8 cellular contexts compared by ENCODE assay signal in genomic region chr4:144355809-144356757, GRCh38.
A peak's percentile ranks its signal among the peaks of the same experiment; 100 is the strongest.
DNase-seq lines count a peak whose midpoint lies in the region; ATAC-seq and TF ChIP-seq lines count a peak whose summit lies in the region.

No MANE protein-coding gene starts in this region.

- H3K27ac ChIP-seq in transverse colon: no peak overlapping the region

- H3K36me3 Mint-ChIP-seq in activated T-helper 1 cell treated with anti-CD3 and anti-CD28 coated beads, Interleukin-12 subunit alpha, Interleukin-12 subunit beta, Interleukin-2, Interleukin-4 antibody, amounts not matched to agents 30 ng/mL and 10 ng/mL and 1 ng/mL, durations not matched to agents 14 hours and 24 hours and 36 hours (ENCODE audit: low read depth): no peaks in the 10 kb centered on the region

- no peaks in the 10 kb centered on the region for H3K9me3 ChIP-seq in transverse colon

- TF ChIP-seq CTCF in GM12865 (IDR thresholded peaks at IDR 0.05; ENCODE audit: insufficient read depth, low read depth, low read length, missing control alignments) (peak; percentile 24), transverse colon (IDR thresholded peaks at IDR 0.05) (no peak)

- no peaks in the 10 kb centered on the region for H3K27me3 ChIP-seq in transverse colon

- H3K36me3 ChIP-seq in transverse colon: no peaks in the 10 kb centered on the region

- H3K27ac Mint-ChIP-seq in activated T-helper 1 cell treated with anti-CD3 and anti-CD28 coated beads, Interleukin-12 subunit alpha, Interleukin-12 subunit beta, Interleukin-2, Interleukin-4 antibody, amounts not matched to agents 30 ng/mL and 10 ng/mL and 1 ng/mL, durations not matched to agents 14 hours and 24 hours and 36 hours: no peak overlapping the region

- intact Hi-C loops in transverse colon (cut with DNase I; ENCODE audit: low total_unique reads): no loop called here
- intact Hi-C loops in activated T-helper 1 cell treated with anti-CD3 and anti-CD28 coated beads, Interleukin-12 subunit alpha, Interleukin-12 subunit beta, Interleukin-2, Interleukin-4 antibody, amounts not matched to agents 30 ng/mL and 10 ng/mL and 1 ng/mL, durations not matched to agents 14 hours and 24 hours and 36 hours (cut with micrococcal nuclease): loop anchor here (10.0 kb wide), 1 partner anchor 709 kb away; no protein-coding TSS in a partner anchor

- H3K4me3 Mint-ChIP-seq in activated T-helper 1 cell treated with anti-CD3 and anti-CD28 coated beads, Interleukin-12 subunit alpha, Interleukin-12 subunit beta, Interleukin-2, Interleukin-4 antibody, amounts not matched to agents 30 ng/mL and 10 ng/mL and 1 ng/mL, durations not matched to agents 14 hours and 24 hours and 36 hours: no peak overlapping the region

- 27 to 35% methylated on average over 9 to 10 of the region's 10 CpGs for WGBS in transverse colon (ENCODE audit: low coverage in 1 of 2), 2 donors

- in situ Hi-C loops in transverse colon (cut with MboI; ENCODE audit: low pct_ligation_motif_present in 1 of 4, low pct_unique_long_range_greater_than_20kb in 1 of 4, low sequenced_read_pairs in 3 of 4): no loop called here

- H3K4me1 ChIP-seq in transverse colon: no peaks in the 10 kb centered on the region

- no peaks in the 10 kb centered on the region for H3K9me3 Mint-ChIP-seq in activated T-helper 1 cell treated with anti-CD3 and anti-CD28 coated beads, Interleukin-12 subunit alpha, Interleukin-12 subunit beta, Interleukin-2, Interleukin-4 antibody, amounts not matched to agents 30 ng/mL and 10 ng/mL and 1 ng/mL, durations not matched to agents 14 hours and 24 hours and 36 hours

- H3K4me1 Mint-ChIP-seq in activated T-helper 1 cell treated with anti-CD3 and anti-CD28 coated beads, Interleukin-12 subunit alpha, Interleukin-12 subunit beta, Interleukin-2, Interleukin-4 antibody, amounts not matched to agents 30 ng/mL and 10 ng/mL and 1 ng/mL, durations not matched to agents 14 hours and 24 hours and 36 hours (ENCODE audit: low read depth): no peaks in the 10 kb centered on the region

- peak; percentile 97 for ATAC-seq in GM21447 (IDR thresholded peaks at IDR 0.05; ENCODE audit: unreplicated experiment)
- peak; percentile 99 for ATAC-seq in HG03521 (IDR thresholded peaks at IDR 0.05; ENCODE audit: unreplicated experiment)

- H3K4me3 ChIP-seq in GM12865 (ENCODE audit: low read depth, low read length) (no peak overlapping the region), transverse colon (no peak overlapping the region)

- DNase-seq in GM12865 (ENCODE audit: low read depth) (peak; percentile 85), SW480 (ENCODE audit: low spot score) (peak; percentile 71), glomerular endothelial cell (ENCODE audit: extremely low read depth, low read depth, low spot score) (peak; percentile 65), transverse colon (peak; percentile 11), NCI-H510A (lab: John Stamatoyannopoulos, UW) (no peak)
- DNase-seq in activated T-helper 1 cell treated with anti-CD3 and anti-CD28 coated beads, Interleukin-12 subunit alpha, Interleukin-12 subunit beta, Interleukin-2, Interleukin-4 antibody, amounts not matched to agents 30 ng/mL and 10 ng/mL and 1 ng/mL, durations not matched to agents 14 hours and 24 hours and 36 hours (ENCODE audit: low spot score): no peak

- no peak for TF ChIP-seq POLR2A in transverse colon (IDR thresholded peaks at IDR 0.05)

- H3K27me3 Mint-ChIP-seq in activated T-helper 1 cell treated with anti-CD3 and anti-CD28 coated beads, Interleukin-12 subunit alpha, Interleukin-12 subunit beta, Interleukin-2, Interleukin-4 antibody, amounts not matched to agents 30 ng/mL and 10 ng/mL and 1 ng/mL, durations not matched to agents 14 hours and 24 hours and 36 hours (ENCODE audit: insufficient read depth): peaks cover 14% of the 10 kb centered on the region

- TF ChIP-seq EP300 in transverse colon (IDR thresholded peaks at IDR 0.05; ENCODE audit: low read depth): no peak

Comparison
In these comparisons a context has a peak if more than half of its experiments do, and no peak if none do; other contexts are left out.
1. DNase-seq: peak in GM12865 (single experiment), SW480 (single experiment), glomerular endothelial cell (single experiment) and transverse colon (single experiment); none in activated T-helper 1 cell treated with anti-CD3 and anti-CD28 coated beads, Interleukin-12 subunit alpha, Interleukin-12 subunit beta, Interleukin-2, Interleukin-4 antibody, amounts not matched to agents 30 ng/mL and 10 ng/mL and 1 ng/mL, durations not matched to agents 14 hours and 24 hours and 36 hours (single experiment) and NCI-H510A (single experiment).